27 cellular contexts compared by ENCODE assay signal in genomic region chr1:97824644-97825043, GRCh38.
"Had no signal": no experiment of that assay in that cellular context is flagged by ENCODE, and none has a peak within 500 bp of the region (broad histone marks: within the 10 kb centered on the region; RNA-seq: fewer than 3 reads in every experiment).

No MANE protein-coding gene starts in this region.

- H3K27me3 Mint-ChIP-seq: activated CD4-positive, alpha-beta T cell treated with anti-CD3 and anti-CD28 coated beads, Interleukin-2, amount 10 ng/mL, durations not matched to agents 24 days and 14 days; activated naive CD4-positive, alpha-beta T cell treated with anti-CD3 and anti-CD28 coated beads, Interleukin-2, amount 10 ng/mL, durations not matched to agents 7 days and 5 days; activated naive CD8-positive, alpha-beta T cell; activated naive CD8-positive, alpha-beta T cell treated with anti-CD3 and anti-CD28 coated beads, Interleukin-2, amount 50 U/mL, for 24 hours; T-cell had no signal

- H3K27ac ChIP-seq: brain microvascular endothelial cell, KMS-11, WERI-Rb-1 had no signal

- ATAC-seq: activated CD8-positive, alpha-beta T cell treated with anti-CD3 and anti-CD28 coated beads, Interleukin-2, amount 10 ng/mL, durations not matched to agents 7 days and 5 days; activated naive CD8-positive, alpha-beta T cell treated with anti-CD3 and anti-CD28 coated beads, Interleukin-2, amount 50 U/mL, for 24 hours; Panc1; SK-N-SH treated with all-trans-retinoic acid at 6 μM for 48 hours; T-cell had no signal

- H3K4me1 Mint-ChIP-seq: activated CD4-positive, alpha-beta T cell treated with anti-CD3 and anti-CD28 coated beads, Interleukin-2, amount 10 ng/mL, durations not matched to agents 24 days and 14 days; activated naive CD4-positive, alpha-beta T cell treated with anti-CD3 and anti-CD28 coated beads, Interleukin-2, amount 10 ng/mL, durations not matched to agents 7 days and 5 days had no signal

- H3K9me3 Mint-ChIP-seq: activated CD4-positive, alpha-beta T cell treated with anti-CD3 and anti-CD28 coated beads, Interleukin-2, amount 10 ng/mL, durations not matched to agents 24 days and 14 days; activated naive CD4-positive, alpha-beta T cell treated with anti-CD3 and anti-CD28 coated beads, Interleukin-2, amount 10 ng/mL, durations not matched to agents 7 days and 5 days; activated naive CD8-positive, alpha-beta T cell treated with anti-CD3 and anti-CD28 coated beads, Interleukin-2, amount 50 U/mL, for 24 hours; T-cell had no signal

- H3K4me3 Mint-ChIP-seq: activated CD4-positive, alpha-beta T cell treated with anti-CD3 and anti-CD28 coated beads, Interleukin-2, amount 10 ng/mL, durations not matched to agents 24 days and 14 days; activated CD8-positive, alpha-beta T cell treated with anti-CD3 and anti-CD28 coated beads, Interleukin-2, amount 10 ng/mL, durations not matched to agents 7 days and 5 days; activated naive CD4-positive, alpha-beta T cell treated with anti-CD3 and anti-CD28 coated beads, Interleukin-2, amount 10 ng/mL, durations not matched to agents 7 days and 5 days; activated naive CD8-positive, alpha-beta T cell; activated naive CD8-positive, alpha-beta T cell treated with anti-CD3 and anti-CD28 coated beads, Interleukin-2, amount 50 U/mL, for 24 hours; T-cell had no signal

- DNase-seq: activated CD4-positive, alpha-beta T cell treated with anti-CD3 and anti-CD28 coated beads for 1 hour; activated CD4-positive, alpha-beta T cell treated with anti-CD3 and anti-CD28 coated beads, Interleukin-2, amount 10 ng/mL, durations not matched to agents 24 days and 14 days; activated CD4-positive, alpha-beta T cell treated with anti-CD3 and anti-CD28 coated beads, Interleukin-2, amount 50 U/mL, for 48 hours; activated CD4-positive, CD25-positive, alpha-beta regulatory T cell; activated CD8-positive, alpha-beta memory T cell treated with anti-CD3 and anti-CD28 coated beads, Interleukin-2, amount 50 U/mL, for 48 hours; activated CD8-positive, alpha-beta T cell treated with anti-CD3 and anti-CD28 coated beads, Interleukin-2, amount 10 ng/mL, durations not matched to agents 7 days and 5 days; activated effector memory CD4-positive, alpha-beta T cell treated with Interleukin-2 at 50 U/mL for 16 hours; activated naive CD4-positive, alpha-beta T cell treated with anti-CD3 and anti-CD28 coated beads, Interleukin-2, amount 10 ng/mL, durations not matched to agents 7 days and 5 days; activated naive CD8-positive, alpha-beta T cell treated with anti-CD3 and anti-CD28 coated beads, Interleukin-2, amount 50 U/mL, for 24 hours; activated T-cell treated with anti-CD3 and anti-CD28 coated beads, Interleukin-2, amount 50 U/mL, for 48 hours; anterior cingulate cortex; brain microvascular endothelial cell; NCI-H1105; NCI-H1417 treated with DMSO at 0.1 percent for 48 hours; NCI-H187 treated with DMSO at 0.1 percent for 48 hours; NCI-H2081; NCI-H2227 treated with DMSO at 0.1 percent for 48 hours; NCI-H69; SIG-M5; T-cell; T-helper 2 cell; T-helper 9 cell; WERI-Rb-1 had no signal

- H3K27ac Mint-ChIP-seq: activated CD4-positive, alpha-beta T cell treated with anti-CD3 and anti-CD28 coated beads, Interleukin-2, amount 10 ng/mL, durations not matched to agents 24 days and 14 days; activated CD8-positive, alpha-beta T cell treated with anti-CD3 and anti-CD28 coated beads, Interleukin-2, amount 10 ng/mL, durations not matched to agents 7 days and 5 days; activated naive CD4-positive, alpha-beta T cell treated with anti-CD3 and anti-CD28 coated beads, Interleukin-2, amount 10 ng/mL, durations not matched to agents 7 days and 5 days; activated naive CD8-positive, alpha-beta T cell; activated naive CD8-positive, alpha-beta T cell treated with anti-CD3 and anti-CD28 coated beads, Interleukin-2, amount 50 U/mL, for 24 hours; T-cell had no signal

- H3K27me3 ChIP-seq: brain microvascular endothelial cell had no signal

- H3K36me3 ChIP-seq: brain microvascular endothelial cell, WERI-Rb-1 had no signal
